8 cellular contexts compared by ENCODE assay signal in genomic region chr2:84741182-84741822, GRCh38.
DNase-seq lines count a peak whose midpoint lies in the region; ATAC-seq and TF ChIP-seq lines count a peak whose summit lies in the region.

No MANE protein-coding gene starts in this region.

- no peaks in the 10 kb centered on the region for H3K9me3 ChIP-seq in right cardiac atrium (ENCODE audit: control insufficient read depth, low read length)

- no peak for TF ChIP-seq POLR2A in NB4 (IDR thresholded peaks at IDR 0.05; ENCODE audit: extremely low read depth, insufficient read length)

- DNase-seq in NCI-H510A treated with DMSO at 0.1 percent for 48 hours (lab: John Stamatoyannopoulos, UW) (peak; percentile 3), NCI-H510A (lab: John Stamatoyannopoulos, UW) (no peak), NB4 (ENCODE audit: low read depth) (peak; percentile 58), activated T-cell treated with anti-CD3 and anti-CD28 coated beads for 24 hours (ENCODE audit: low read depth) (peak; percentile 21), right cardiac atrium (peak in 2 of 3 donors; percentile 36 to 47), NCI-H2107 treated with DMSO at 0.1 percent for 48 hours (lab: John Stamatoyannopoulos, UW; ENCODE audit: unreplicated experiment) (no peak)
- DNase-seq in stimulated activated CD8-positive, alpha-beta memory T cell treated with anti-CD3 and anti-CD28 coated beads, Interleukin-15, amount 100 ng/mL, for 4 hours (ENCODE audit: low read depth in 2 of 2) = peak; percentile 8 to 19

- no peaks in the 10 kb centered on the region for H3K4me1 ChIP-seq in right cardiac atrium (ENCODE audit: control insufficient read depth, insufficient read depth, low read length)

- H3K4me3 ChIP-seq in NB4 (ENCODE audit: low read depth, low read length) (no peak overlapping the region), right cardiac atrium (ENCODE audit: low read length) (no peak overlapping the region)

- 44% methylated on average over 3 of the region's 3 CpGs for WGBS in right cardiac atrium

- TF ChIP-seq CTCF in NB4 (IDR thresholded peaks at IDR 0.05; ENCODE audit: low read depth, low read length) = peak; percentile 48

- ATAC-seq in HG02571 (IDR thresholded peaks at IDR 0.05; ENCODE audit: unreplicated experiment) = peak; percentile 90
- ATAC-seq in right cardiac atrium = peak; percentile 22 to 54

- H3K27ac ChIP-seq in right cardiac atrium (ENCODE audit: low read length) = no peak overlapping the region

- no peaks in the 10 kb centered on the region for H3K27me3 ChIP-seq in right cardiac atrium (ENCODE audit: control insufficient read depth, insufficient read depth)

- intact Hi-C loops in right cardiac atrium (cut with DNase I) = no loop called here

Comparison
In these comparisons a context has a peak if more than half of its experiments do, and no peak if none do; other contexts are left out.
1. DNase-seq: peak in NCI-H510A treated with DMSO at 0.1 percent for 48 hours (single experiment), NB4 (single experiment), activated T-cell treated with anti-CD3 and anti-CD28 coated beads for 24 hours (single experiment), right cardiac atrium (2 of 3) and stimulated activated CD8-positive, alpha-beta memory T cell treated with anti-CD3 and anti-CD28 coated beads, Interleukin-15, amount 100 ng/mL, for 4 hours (2 of 2); none in NCI-H510A (single experiment) and NCI-H2107 treated with DMSO at 0.1 percent for 48 hours (single experiment).